In the genomic region with DNA sequence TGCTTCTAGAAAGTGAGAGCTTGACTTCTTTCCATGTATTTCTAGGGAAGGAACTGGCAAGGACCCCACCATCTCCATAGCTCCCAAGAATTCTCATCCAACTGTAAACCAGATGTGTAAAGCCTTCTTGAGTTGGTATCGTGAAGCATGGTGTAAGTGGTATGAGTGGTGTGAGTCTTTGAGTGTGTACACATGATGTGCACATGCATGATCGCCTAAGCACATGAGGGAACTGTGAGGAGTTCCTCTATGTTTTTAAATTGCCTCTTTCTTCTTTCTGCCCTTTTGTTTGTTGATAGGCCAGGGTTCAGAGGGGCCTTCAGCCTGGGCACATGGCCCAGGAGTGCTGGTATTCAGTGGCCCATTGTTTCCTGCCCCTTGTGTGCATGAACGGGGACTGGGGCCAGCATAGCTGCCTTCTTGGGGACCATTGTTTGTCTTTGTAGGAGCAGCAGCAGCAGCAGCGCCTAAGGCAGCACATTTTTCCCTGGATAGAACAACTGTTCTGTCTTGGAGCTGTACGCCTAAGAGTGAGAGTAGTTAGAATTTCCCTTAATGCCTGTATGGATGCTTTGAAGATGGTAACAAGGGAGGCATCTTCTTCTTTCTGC, we compare ENCODE assay signal across 1 cellular context.
TF ChIP-seq lines count a peak whose summit lies in the region.
"Not testable (repeated sequence)": the region's sequence is repeated elsewhere in the genome, so short reads cannot be mapped to it uniquely, and the experiment has no call there.

No MANE protein-coding gene starts in this region.

TF ChIP-seq in HepG2, 621 proteins besides CTCF, POLR2A, EP300 and RAD21:
- not testable (repeated sequence) for TF ChIP-seq SOX13 (IDR thresholded peaks at IDR 0.05)
- peak in 1 of 2 experiments; percentile 45; a peak in 1 of 4 replicates for TF ChIP-seq SOX13 (CRISPR knock-in tag; conservative IDR thresholded peaks at IDR 0.05 in 1 of 2, IDR thresholded peaks at IDR 0.05 in 1 of 2)
- peak; percentile 26; the same call in 1 of the 2 replicates for TF ChIP-seq SOX5 (CRISPR knock-in tag; IDR thresholded peaks at IDR 0.05; ENCODE audit: borderline replicate concordance)
